Comparison of ENCODE assay signal across 9 cellular contexts in genomic region chr5:32916648-32917047, GRCh38.
DNase-seq lines count a peak whose midpoint lies in the region; ATAC-seq and TF ChIP-seq lines count a peak whose summit lies in the region.
"Had no signal": no experiment of that assay in that cellular context is flagged by ENCODE, and none has a peak within 500 bp of the region (broad histone marks: within the 10 kb centered on the region; RNA-seq: fewer than 3 reads in every experiment).

No MANE protein-coding gene starts in this region.

- peaks cover 9% of the 10 kb centered on the region for H3K4me1 ChIP-seq in endodermal cell (ENCODE audit: control insufficient read depth, insufficient read depth, low read length)

- H3K9ac ChIP-seq in endodermal cell (ENCODE audit: extremely low read depth, low read length, poor library complexity, severe bottlenecking): no peak overlapping the region

- H3K4me1 Mint-ChIP-seq in endodermal cell: peaks cover 11% of the 10 kb centered on the region

- no peak overlapping the region for H3K4me3 Mint-ChIP-seq in endodermal cell

- DNase-seq in M059J (ENCODE audit: low read depth) (peak; percentile 60), endodermal cell (peak; percentile 84), non-pigmented ciliary epithelial cell (ENCODE audit: low read depth) (peak; percentile 6), NCI-H1092 (lab: John Stamatoyannopoulos, UW) (no peak), NCI-H774 (lab: John Stamatoyannopoulos, UW) (no peak), 8988T (no peak)
- DNase-seq: retina had no signal

- H3K27me3 Mint-ChIP-seq in endodermal cell (ENCODE audit: insufficient read depth): no peaks in the 10 kb centered on the region

- H3K36me3 ChIP-seq in endodermal cell (ENCODE audit: control insufficient read depth, insufficient read depth, low read length): no peaks in the 10 kb centered on the region

- TF ChIP-seq CTCF in GM12872 (IDR thresholded peaks at IDR 0.05; ENCODE audit: insufficient read depth, low read depth, low read length): peak; percentile 40
- TF ChIP-seq CTCF in endodermal cell (conservative IDR thresholded peaks at IDR 0.05): peak; percentile 81

- no peak overlapping the region for H3K4me3 ChIP-seq in endodermal cell (ENCODE audit: low read length)

- no peaks in the 10 kb centered on the region for H3K36me3 Mint-ChIP-seq in endodermal cell (ENCODE audit: low read depth)

- 65% methylated on average over 1 of the region's 1 CpG; no CpG with 5 or more reads in 1 of the 2 experiments for WGBS in endodermal cell (ENCODE audit: insufficient coverage in 1 of 2, insufficient read length in 1 of 2), 2 experiments

- no peak overlapping the region for H3K27ac Mint-ChIP-seq in endodermal cell

- no peaks in the 10 kb centered on the region for H3K9me3 ChIP-seq in endodermal cell (ENCODE audit: control insufficient read depth, low read length)

- no peaks in the 10 kb centered on the region for H3K27me3 ChIP-seq in endodermal cell (ENCODE audit: control insufficient read depth, insufficient read depth, low read length, poor library complexity, severe bottlenecking)

- H3K9me3 Mint-ChIP-seq in endodermal cell: no peaks in the 10 kb centered on the region

- no peak overlapping the region for H3K27ac ChIP-seq in endodermal cell (ENCODE audit: low read depth, low read length)

- no peak for ATAC-seq in HG03097 (IDR thresholded peaks at IDR 0.05; ENCODE audit: low FRiP score, unreplicated experiment)

Comparison
In these comparisons a context has a peak if more than half of its experiments do, and no peak if none do; other contexts are left out.
1. DNase-seq: peak in M059J (single experiment), endodermal cell (single experiment) and non-pigmented ciliary epithelial cell (single experiment); none in NCI-H1092 (single experiment), NCI-H774 (single experiment) and 8988T (single experiment).